1 cellular context compared by ENCODE assay signal in the genomic region with DNA sequence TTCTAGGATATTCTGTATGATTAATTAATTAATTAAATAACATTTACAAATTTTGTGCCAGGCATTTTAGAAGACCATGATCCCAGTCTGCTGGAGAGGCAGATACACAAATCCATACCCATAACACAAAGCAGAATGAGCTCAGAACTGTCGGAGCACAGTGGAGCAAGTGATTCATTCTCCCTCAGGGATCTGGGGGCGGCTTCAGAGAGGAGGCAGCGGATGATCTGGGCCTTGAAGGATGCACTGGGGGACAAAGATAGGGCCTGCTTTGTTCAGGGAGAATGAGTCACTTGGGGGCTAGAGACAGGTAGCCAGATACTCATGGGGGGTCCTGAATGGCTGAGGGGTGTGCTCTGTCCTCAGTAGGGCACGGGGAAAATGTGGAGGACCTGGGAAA.
A peak's percentile ranks its signal among the peaks of the same experiment; 100 is the strongest.
TF ChIP-seq lines count a peak whose summit lies in the region.

No MANE protein-coding gene starts in this region.

TF ChIP-seq in HEK293, 187 proteins besides CTCF, POLR2A, EP300 and RAD21 (continued from another document):
- TF ChIP-seq ZNF600 (tag by site-specific recombination; IDR thresholded peaks at IDR 0.05), result peak; percentile 82
- TF ChIP-seq GLIS1 (tag by site-specific recombination; IDR thresholded peaks at IDR 0.05), result peak; percentile 17; the same call in 1 of the 2 replicates
- peak; percentile 40; the same call in 1 of the 2 replicates for TF ChIP-seq GLIS2 (tag by site-specific recombination; IDR thresholded peaks at IDR 0.05)
- TF ChIP-seq ZEB2 (tag by site-specific recombination; IDR thresholded peaks at IDR 0.05), result peak; percentile 46; the same call in 1 of the 2 replicates
- no peak for TF ChIP-seq ZNF223 (tag by site-specific recombination; IDR thresholded peaks at IDR 0.05)
- 0 out of 2 replicates have a peak, but pooled peaks have one; percentile 31 for TF ChIP-seq ZBTB17 (tag by site-specific recombination; IDR thresholded peaks at IDR 0.05)
- TF ChIP-seq PATZ1 (tag by site-specific recombination; IDR thresholded peaks at IDR 0.05), result peak; percentile 76
- peak; percentile 38 for TF ChIP-seq ZNF629 (tag by site-specific recombination; IDR thresholded peaks at IDR 0.05)
- TF ChIP-seq ZNF10 (tag by site-specific recombination; IDR thresholded peaks at IDR 0.05), result no peak
- TF ChIP-seq, protein P1, sequence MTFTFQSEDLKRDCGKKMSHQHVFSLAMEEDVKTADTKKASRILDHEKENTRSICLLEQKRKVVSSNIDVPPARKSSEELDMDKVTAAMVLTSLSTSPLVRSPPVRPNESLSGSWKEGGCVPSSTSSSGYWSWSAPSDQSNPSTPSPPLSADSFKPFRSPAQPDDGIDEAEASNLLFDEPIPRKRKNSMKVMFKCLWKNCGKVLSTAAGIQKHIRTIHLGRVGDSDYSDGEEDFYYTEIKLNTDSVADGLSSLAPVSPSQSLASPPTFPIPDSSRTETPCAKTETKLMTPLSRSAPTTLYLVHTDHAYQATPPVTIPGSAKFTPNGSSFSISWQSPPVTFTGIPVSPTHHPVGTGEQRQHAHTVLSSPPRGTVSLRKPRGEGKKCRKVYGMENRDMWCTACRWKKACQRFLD (tag by site-specific recombination; IDR thresholded peaks at IDR 0.05), result no peak
TF ChIP-seq in HEK293: peak in this region for 12.
